In genomic region chr10:113087082-113088029, GRCh38 we compare ENCODE assay signal across 7 cellular contexts.
A peak's percentile ranks its signal among the peaks of the same experiment; 100 is the strongest.
DNase-seq lines count a peak whose midpoint lies in the region; ATAC-seq, FAIRE-seq and TF ChIP-seq lines count a peak whose summit lies in the region.

No MANE protein-coding gene starts in this region.

- FAIRE-seq in astrocyte (lab: Jason Lieb, UNC), result peak; percentile 100

- no peak for TF ChIP-seq POLR2A in erythroblast (IDR thresholded peaks at IDR 0.05; ENCODE audit: low read length)

- no peak overlapping the region for H2AFZ ChIP-seq in astrocyte (ENCODE audit: low read depth, low read length)

- no peak for ATAC-seq in GM19463 (IDR thresholded peaks at IDR 0.05; ENCODE audit: unreplicated experiment)

- peak overlapping the region; percentile 80 for H3K27ac ChIP-seq in HUES64 (ENCODE audit: low read depth, low read length)
- peak overlapping the region; percentile 83 for H3K27ac ChIP-seq in astrocyte (ENCODE audit: low read depth, low read length)

- DNase-seq in astrocyte (ENCODE audit: low read depth), result peak; percentile 100
- DNase-seq in iris pigment epithelial cell (ENCODE audit: low read depth), result peak; percentile 100
- no peak for DNase-seq in type B pancreatic cell (ENCODE audit: extremely low spot score, unreplicated experiment)
- DNase-seq in erythroblast (lab: John Stamatoyannopoulos, UW), result no peak
- no peak for DNase-seq in NCI-H69 (lab: John Stamatoyannopoulos, UW)

- H3K9me3 ChIP-seq in HUES64 (ENCODE audit: insufficient read depth, low read depth, low read length) (no peaks in the 10 kb centered on the region), astrocyte (ENCODE audit: insufficient read depth, low read depth, low read length) (no peaks in the 10 kb centered on the region)

- H3K36me3 ChIP-seq in HUES64 (ENCODE audit: insufficient read depth, low read length) (peaks cover 16% of the 10 kb centered on the region), astrocyte (ENCODE audit: insufficient read depth, low read length) (no peaks in the 10 kb centered on the region)

- no peaks in the 10 kb centered on the region for H4K20me1 ChIP-seq in astrocyte (ENCODE audit: insufficient read depth, low read length)

- TF ChIP-seq CTCF in astrocyte (IDR thresholded peaks at IDR 0.05; ENCODE audit: insufficient read depth, low read depth, low read length) (no peak), type B pancreatic cell (conservative IDR thresholded peaks at IDR 0.05) (no peak)

- peak overlapping the region; percentile 39; the same call in 1 of the 2 replicates for H3K9ac ChIP-seq in HUES64 (ENCODE audit: low read depth, low read length)
- peak overlapping the region; percentile 67 for H3K9ac ChIP-seq in astrocyte (ENCODE audit: low read length)

- peak overlapping the region; percentile 93 for H3K27ac Mint-ChIP-seq in astrocyte (ENCODE audit: unreplicated experiment)
- H3K27ac Mint-ChIP-seq in type B pancreatic cell, result peak overlapping the region; percentile 74

- no peaks in the 10 kb centered on the region for H3K9me3 Mint-ChIP-seq in astrocyte (ENCODE audit: unreplicated experiment)
- H3K9me3 Mint-ChIP-seq in type B pancreatic cell, result no peaks in the 10 kb centered on the region

- peaks cover 19% of the 10 kb centered on the region for H3K36me3 Mint-ChIP-seq in astrocyte (ENCODE audit: low read depth, unreplicated experiment)
- peaks cover 22% of the 10 kb centered on the region for H3K36me3 Mint-ChIP-seq in type B pancreatic cell

- H3K27me3 Mint-ChIP-seq in astrocyte (ENCODE audit: low read depth, unreplicated experiment), result no peaks in the 10 kb centered on the region
- no peaks in the 10 kb centered on the region for H3K27me3 Mint-ChIP-seq in type B pancreatic cell

- no peak overlapping the region for H3K4me3 Mint-ChIP-seq in astrocyte (ENCODE audit: unreplicated experiment)
- no peak overlapping the region for H3K4me3 Mint-ChIP-seq in type B pancreatic cell

- H3K4me1 Mint-ChIP-seq in astrocyte (ENCODE audit: low read depth, unreplicated experiment), result peaks cover 50% of the 10 kb centered on the region
- peaks cover 23% of the 10 kb centered on the region for H3K4me1 Mint-ChIP-seq in type B pancreatic cell (ENCODE audit: unreplicated experiment)

- H3K27me3 ChIP-seq in HUES64 (ENCODE audit: insufficient read depth, low read length), result no peaks in the 10 kb centered on the region
- H3K27me3 ChIP-seq in astrocyte (ENCODE audit: insufficient read depth, low read length), result no peaks in the 10 kb centered on the region

- H3K4me3 ChIP-seq in HUES64 (ENCODE audit: low read length), result no peak overlapping the region
- no peak overlapping the region for H3K4me3 ChIP-seq in astrocyte (ENCODE audit: insufficient read depth, low read depth, low read length)

- H3K79me2 ChIP-seq in astrocyte (ENCODE audit: insufficient read depth, low read length), result peaks cover 25% of the 10 kb centered on the region

- 56% methylated on average over 11 of the region's 11 CpGs for WGBS in HUES64

- H3K4me1 ChIP-seq in HUES64 (ENCODE audit: insufficient read depth, low read length) (peaks cover 23% of the 10 kb centered on the region), astrocyte (ENCODE audit: insufficient read depth, low read length) (peaks cover 26% of the 10 kb centered on the region)

- peak overlapping the region; percentile 65 for H3K4me2 ChIP-seq in astrocyte (ENCODE audit: low read length)

Comparison
In these comparisons a context has a peak if more than half of its experiments do, and no peak if none do; other contexts are left out.
1. DNase-seq: peak in astrocyte (single experiment) and iris pigment epithelial cell (single experiment); none in type B pancreatic cell (single experiment), erythroblast (0 of 2) and NCI-H69 (single experiment).